ENCODE assay signal across 2 cellular contexts in the genomic region with DNA sequence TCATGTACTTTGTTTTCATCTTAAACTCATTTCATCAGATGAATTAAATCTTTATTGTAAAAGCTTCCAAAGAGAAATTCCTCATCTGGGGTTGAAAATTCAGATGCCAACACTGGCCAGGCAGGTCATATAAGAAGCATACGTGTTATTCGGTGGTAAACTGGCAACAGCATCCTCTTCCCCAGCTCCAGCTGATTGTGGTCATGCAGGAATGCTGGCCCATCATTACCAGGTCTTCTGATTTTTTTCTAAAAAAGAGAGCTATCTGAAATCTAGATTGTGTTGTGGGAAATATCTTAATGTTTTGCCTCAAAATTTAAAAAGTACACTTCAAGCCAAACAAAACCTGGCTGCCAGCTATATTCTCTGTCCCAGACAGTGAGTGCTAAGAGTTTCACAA.
TF ChIP-seq lines count a peak whose summit lies in the region.

No MANE protein-coding gene starts in this region.

TF ChIP-seq in HepG2, 621 proteins besides CTCF, POLR2A, EP300 and RAD21 (continued from another document):
- TF ChIP-seq MED1 (CRISPR knock-in tag; IDR thresholded peaks at IDR 0.05): no peak

TF ChIP-seq in SK-N-SH, 30 proteins besides CTCF, POLR2A, EP300 and RAD21:
- TF ChIP-seq, protein P1, sequence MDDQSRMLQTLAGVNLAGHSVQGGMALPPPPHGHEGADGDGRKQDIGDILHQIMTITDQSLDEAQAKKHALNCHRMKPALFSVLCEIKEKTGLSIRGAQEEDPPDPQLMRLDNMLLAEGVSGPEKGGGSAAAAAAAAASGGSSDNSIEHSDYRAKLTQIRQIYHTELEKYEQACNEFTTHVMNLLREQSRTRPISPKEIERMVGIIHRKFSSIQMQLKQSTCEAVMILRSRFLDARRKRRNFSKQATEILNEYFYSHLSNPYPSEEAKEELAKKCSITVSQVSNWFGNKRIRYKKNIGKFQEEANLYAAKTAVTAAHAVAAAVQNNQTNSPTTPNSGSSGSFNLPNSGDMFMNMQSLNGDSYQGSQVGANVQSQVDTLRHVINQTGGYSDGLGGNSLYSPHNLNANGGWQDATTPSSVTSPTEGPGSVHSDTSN (IDR thresholded peaks at IDR 0.05): peak; percentile 11; the same call in 1 of the 2 replicates
- TF ChIP-seq YY1 (IDR thresholded peaks at IDR 0.05; ENCODE audit: low read depth) (no peak), SMC3 (IDR thresholded peaks at IDR 0.05; ENCODE audit: low read depth, low read length) (no peak)
- TF ChIP-seq, protein P2, sequence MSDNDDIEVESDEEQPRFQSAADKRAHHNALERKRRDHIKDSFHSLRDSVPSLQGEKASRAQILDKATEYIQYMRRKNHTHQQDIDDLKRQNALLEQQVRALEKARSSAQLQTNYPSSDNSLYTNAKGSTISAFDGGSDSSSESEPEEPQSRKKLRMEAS (IDR thresholded peaks at IDR 0.05; ENCODE audit: low read depth): no peak
